ENCODE assay signal across 2 cellular contexts in the genomic region with DNA sequence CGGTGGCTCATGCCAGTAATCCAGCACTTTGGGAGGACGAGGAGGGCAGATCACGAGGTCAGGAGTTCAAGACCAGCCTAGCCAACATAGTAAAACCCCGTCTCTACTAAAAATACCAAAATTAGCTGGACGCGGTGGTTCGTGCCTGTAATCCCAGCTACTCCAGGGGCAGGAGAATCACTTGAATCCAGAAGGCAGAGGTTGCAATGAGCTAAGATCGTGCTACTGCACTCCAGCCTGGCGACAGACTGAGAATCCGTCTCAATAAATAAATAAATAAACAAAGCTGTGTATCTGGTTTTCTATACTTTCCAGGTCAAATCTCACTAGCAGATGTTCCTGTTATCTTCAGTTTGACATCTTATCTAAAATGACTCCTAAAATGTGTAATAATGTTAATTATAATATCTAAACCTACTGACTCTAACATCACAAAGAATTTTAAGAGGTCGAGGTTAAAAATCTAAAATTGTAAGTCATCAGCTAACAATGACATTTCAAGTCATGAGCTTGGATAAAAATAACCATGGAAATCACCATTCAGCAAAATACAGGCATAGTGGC.
TF ChIP-seq lines count a peak whose summit lies in the region.

No MANE protein-coding gene starts in this region.

TF ChIP-seq in GM23338, 12 proteins besides CTCF, POLR2A, EP300 and RAD21:
- TF ChIP-seq, protein P1, sequence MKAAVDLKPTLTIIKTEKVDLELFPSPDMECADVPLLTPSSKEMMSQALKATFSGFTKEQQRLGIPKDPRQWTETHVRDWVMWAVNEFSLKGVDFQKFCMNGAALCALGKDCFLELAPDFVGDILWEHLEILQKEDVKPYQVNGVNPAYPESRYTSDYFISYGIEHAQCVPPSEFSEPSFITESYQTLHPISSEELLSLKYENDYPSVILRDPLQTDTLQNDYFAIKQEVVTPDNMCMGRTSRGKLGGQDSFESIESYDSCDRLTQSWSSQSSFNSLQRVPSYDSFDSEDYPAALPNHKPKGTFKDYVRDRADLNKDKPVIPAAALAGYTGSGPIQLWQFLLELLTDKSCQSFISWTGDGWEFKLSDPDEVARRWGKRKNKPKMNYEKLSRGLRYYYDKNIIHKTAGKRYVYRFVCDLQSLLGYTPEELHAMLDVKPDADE (IDR thresholded peaks at IDR 0.05) = no peak
- TF ChIP-seq EZH2phosphoT487 (IDR thresholded peaks at IDR 0.05; ENCODE audit: unreplicated experiment) (no peak), POLR2AphosphoS5 (IDR thresholded peaks at IDR 0.05; ENCODE audit: low read depth) (no peak), JUNB (IDR thresholded peaks at IDR 0.05; ENCODE audit: unreplicated experiment) (no peak), EZH2 (IDR thresholded peaks at IDR 0.05; ENCODE audit: low read depth, unreplicated experiment) (no peak), ZNF331 (CRISPR knock-in tag; IDR thresholded peaks at IDR 0.05; ENCODE audit: low read depth) (no peak)
- TF ChIP-seq, protein P2, sequence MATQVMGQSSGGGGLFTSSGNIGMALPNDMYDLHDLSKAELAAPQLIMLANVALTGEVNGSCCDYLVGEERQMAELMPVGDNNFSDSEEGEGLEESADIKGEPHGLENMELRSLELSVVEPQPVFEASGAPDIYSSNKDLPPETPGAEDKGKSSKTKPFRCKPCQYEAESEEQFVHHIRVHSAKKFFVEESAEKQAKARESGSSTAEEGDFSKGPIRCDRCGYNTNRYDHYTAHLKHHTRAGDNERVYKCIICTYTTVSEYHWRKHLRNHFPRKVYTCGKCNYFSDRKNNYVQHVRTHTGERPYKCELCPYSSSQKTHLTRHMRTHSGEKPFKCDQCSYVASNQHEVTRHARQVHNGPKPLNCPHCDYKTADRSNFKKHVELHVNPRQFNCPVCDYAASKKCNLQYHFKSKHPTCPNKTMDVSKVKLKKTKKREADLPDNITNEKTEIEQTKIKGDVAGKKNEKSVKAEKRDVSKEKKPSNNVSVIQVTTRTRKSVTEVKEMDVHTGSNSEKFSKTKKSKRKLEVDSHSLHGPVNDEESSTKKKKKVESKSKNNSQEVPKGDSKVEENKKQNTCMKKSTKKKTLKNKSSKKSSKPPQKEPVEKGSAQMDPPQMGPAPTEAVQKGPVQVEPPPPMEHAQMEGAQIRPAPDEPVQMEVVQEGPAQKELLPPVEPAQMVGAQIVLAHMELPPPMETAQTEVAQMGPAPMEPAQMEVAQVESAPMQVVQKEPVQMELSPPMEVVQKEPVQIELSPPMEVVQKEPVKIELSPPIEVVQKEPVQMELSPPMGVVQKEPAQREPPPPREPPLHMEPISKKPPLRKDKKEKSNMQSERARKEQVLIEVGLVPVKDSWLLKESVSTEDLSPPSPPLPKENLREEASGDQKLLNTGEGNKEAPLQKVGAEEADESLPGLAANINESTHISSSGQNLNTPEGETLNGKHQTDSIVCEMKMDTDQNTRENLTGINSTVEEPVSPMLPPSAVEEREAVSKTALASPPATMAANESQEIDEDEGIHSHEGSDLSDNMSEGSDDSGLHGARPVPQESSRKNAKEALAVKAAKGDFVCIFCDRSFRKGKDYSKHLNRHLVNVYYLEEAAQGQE (IDR thresholded peaks at IDR 0.05; ENCODE audit: unreplicated experiment) = no peak

TF ChIP-seq in GM12878, 131 proteins besides CTCF, POLR2A, EP300 and RAD21 (continued from another document):
- TF ChIP-seq NR2C1 (IDR thresholded peaks at IDR 0.05) = no peak
- TF ChIP-seq, protein P3, sequence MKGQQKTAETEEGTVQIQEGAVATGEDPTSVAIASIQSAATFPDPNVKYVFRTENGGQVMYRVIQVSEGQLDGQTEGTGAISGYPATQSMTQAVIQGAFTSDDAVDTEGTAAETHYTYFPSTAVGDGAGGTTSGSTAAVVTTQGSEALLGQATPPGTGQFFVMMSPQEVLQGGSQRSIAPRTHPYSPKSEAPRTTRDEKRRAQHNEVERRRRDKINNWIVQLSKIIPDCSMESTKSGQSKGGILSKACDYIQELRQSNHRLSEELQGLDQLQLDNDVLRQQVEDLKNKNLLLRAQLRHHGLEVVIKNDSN (IDR thresholded peaks at IDR 0.05; ENCODE audit: borderline replicate concordance, extremely low read length, insufficient read depth, low read depth, low read length) = no peak
